1 cellular context compared by ENCODE assay signal in genomic region chr9:4662108-4662988, GRCh38.
TF ChIP-seq lines count a peak whose summit lies in the region.

Gene PLPP6 (plus strand): TSS chr9:4662294. CDS start chr9:4662376, 82 bp downstream.

TF ChIP-seq in K562, 482 proteins besides CTCF, POLR2A, EP300 and RAD21 (continued from another document):
- TF ChIP-seq, protein P1, sequence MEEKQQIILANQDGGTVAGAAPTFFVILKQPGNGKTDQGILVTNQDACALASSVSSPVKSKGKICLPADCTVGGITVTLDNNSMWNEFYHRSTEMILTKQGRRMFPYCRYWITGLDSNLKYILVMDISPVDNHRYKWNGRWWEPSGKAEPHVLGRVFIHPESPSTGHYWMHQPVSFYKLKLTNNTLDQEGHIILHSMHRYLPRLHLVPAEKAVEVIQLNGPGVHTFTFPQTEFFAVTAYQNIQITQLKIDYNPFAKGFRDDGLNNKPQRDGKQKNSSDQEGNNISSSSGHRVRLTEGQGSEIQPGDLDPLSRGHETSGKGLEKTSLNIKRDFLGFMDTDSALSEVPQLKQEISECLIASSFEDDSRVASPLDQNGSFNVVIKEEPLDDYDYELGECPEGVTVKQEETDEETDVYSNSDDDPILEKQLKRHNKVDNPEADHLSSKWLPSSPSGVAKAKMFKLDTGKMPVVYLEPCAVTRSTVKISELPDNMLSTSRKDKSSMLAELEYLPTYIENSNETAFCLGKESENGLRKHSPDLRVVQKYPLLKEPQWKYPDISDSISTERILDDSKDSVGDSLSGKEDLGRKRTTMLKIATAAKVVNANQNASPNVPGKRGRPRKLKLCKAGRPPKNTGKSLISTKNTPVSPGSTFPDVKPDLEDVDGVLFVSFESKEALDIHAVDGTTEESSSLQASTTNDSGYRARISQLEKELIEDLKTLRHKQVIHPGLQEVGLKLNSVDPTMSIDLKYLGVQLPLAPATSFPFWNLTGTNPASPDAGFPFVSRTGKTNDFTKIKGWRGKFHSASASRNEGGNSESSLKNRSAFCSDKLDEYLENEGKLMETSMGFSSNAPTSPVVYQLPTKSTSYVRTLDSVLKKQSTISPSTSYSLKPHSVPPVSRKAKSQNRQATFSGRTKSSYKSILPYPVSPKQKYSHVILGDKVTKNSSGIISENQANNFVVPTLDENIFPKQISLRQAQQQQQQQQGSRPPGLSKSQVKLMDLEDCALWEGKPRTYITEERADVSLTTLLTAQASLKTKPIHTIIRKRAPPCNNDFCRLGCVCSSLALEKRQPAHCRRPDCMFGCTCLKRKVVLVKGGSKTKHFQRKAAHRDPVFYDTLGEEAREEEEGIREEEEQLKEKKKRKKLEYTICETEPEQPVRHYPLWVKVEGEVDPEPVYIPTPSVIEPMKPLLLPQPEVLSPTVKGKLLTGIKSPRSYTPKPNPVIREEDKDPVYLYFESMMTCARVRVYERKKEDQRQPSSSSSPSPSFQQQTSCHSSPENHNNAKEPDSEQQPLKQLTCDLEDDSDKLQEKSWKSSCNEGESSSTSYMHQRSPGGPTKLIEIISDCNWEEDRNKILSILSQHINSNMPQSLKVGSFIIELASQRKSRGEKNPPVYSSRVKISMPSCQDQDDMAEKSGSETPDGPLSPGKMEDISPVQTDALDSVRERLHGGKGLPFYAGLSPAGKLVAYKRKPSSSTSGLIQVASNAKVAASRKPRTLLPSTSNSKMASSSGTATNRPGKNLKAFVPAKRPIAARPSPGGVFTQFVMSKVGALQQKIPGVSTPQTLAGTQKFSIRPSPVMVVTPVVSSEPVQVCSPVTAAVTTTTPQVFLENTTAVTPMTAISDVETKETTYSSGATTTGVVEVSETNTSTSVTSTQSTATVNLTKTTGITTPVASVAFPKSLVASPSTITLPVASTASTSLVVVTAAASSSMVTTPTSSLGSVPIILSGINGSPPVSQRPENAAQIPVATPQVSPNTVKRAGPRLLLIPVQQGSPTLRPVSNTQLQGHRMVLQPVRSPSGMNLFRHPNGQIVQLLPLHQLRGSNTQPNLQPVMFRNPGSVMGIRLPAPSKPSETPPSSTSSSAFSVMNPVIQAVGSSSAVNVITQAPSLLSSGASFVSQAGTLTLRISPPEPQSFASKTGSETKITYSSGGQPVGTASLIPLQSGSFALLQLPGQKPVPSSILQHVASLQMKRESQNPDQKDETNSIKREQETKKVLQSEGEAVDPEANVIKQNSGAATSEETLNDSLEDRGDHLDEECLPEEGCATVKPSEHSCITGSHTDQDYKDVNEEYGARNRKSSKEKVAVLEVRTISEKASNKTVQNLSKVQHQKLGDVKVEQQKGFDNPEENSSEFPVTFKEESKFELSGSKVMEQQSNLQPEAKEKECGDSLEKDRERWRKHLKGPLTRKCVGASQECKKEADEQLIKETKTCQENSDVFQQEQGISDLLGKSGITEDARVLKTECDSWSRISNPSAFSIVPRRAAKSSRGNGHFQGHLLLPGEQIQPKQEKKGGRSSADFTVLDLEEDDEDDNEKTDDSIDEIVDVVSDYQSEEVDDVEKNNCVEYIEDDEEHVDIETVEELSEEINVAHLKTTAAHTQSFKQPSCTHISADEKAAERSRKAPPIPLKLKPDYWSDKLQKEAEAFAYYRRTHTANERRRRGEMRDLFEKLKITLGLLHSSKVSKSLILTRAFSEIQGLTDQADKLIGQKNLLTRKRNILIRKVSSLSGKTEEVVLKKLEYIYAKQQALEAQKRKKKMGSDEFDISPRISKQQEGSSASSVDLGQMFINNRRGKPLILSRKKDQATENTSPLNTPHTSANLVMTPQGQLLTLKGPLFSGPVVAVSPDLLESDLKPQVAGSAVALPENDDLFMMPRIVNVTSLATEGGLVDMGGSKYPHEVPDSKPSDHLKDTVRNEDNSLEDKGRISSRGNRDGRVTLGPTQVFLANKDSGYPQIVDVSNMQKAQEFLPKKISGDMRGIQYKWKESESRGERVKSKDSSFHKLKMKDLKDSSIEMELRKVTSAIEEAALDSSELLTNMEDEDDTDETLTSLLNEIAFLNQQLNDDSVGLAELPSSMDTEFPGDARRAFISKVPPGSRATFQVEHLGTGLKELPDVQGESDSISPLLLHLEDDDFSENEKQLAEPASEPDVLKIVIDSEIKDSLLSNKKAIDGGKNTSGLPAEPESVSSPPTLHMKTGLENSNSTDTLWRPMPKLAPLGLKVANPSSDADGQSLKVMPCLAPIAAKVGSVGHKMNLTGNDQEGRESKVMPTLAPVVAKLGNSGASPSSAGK (IDR thresholded peaks at IDR 0.05) = no peak
- TF ChIP-seq ZNF165 (CRISPR knock-in tag; IDR thresholded peaks at IDR 0.05; ENCODE audit: borderline replicate concordance) (no peak), ZBTB12 (CRISPR knock-in tag; IDR thresholded peaks at IDR 0.05) (no peak), MCM3 (IDR thresholded peaks at IDR 0.05) (no peak), POU5F1 (IDR thresholded peaks at IDR 0.05; ENCODE audit: borderline replicate concordance, low read depth, low read length, partially characterized antibody) (no peak)
